In genomic region chr3:148280623-148281242, GRCh38 we compare ENCODE assay signal across 24 cellular contexts.
DNase-seq lines count a peak whose midpoint lies in the region; ATAC-seq, FAIRE-seq and TF ChIP-seq lines count a peak whose summit lies in the region.
"Had no signal": no experiment of that assay in that cellular context is flagged by ENCODE, and none has a peak within 500 bp of the region (broad histone marks: within the 10 kb centered on the region; RNA-seq: fewer than 3 reads in every experiment).

No MANE protein-coding gene starts in this region.

- no peaks in the 10 kb centered on the region for H3K36me3 Mint-ChIP-seq in GM23338 (ENCODE audit: low read depth)
- H3K36me3 Mint-ChIP-seq: CD8-positive, alpha-beta T cell had no signal

- H2AFZ ChIP-seq in GM23338 (no peak overlapping the region), K562 (ENCODE audit: low read depth, low read length) (peak overlapping the region; percentile 51; the same call in 1 of the 2 replicates), neuronal stem cell (ENCODE audit: low read length) (no peak overlapping the region)

- H3K27ac ChIP-seq in GM23338 (ENCODE audit: low read depth): no peak overlapping the region
- no peak overlapping the region for H3K27ac ChIP-seq in K562 (ENCODE audit: extremely low read depth, low read depth, low read length)
- no peak overlapping the region for H3K27ac ChIP-seq in neuronal stem cell (replicated peaks; ENCODE audit: low read length)
- no peak overlapping the region for H3K27ac ChIP-seq in ascending aorta
- H3K27ac ChIP-seq in coronary artery: no peak overlapping the region
- H3K27ac ChIP-seq: A549; BLaER1 treated with 17β-estradiol and CSF1 and Interleukin-3, amounts not matched to agents 10 nM and 100 nM; HL-60 had no signal

- no TSS peak for BruUV-seq in K562 (replicated peaks; lab: Mats Ljungman, UMichigan)

- no peaks in the 10 kb centered on the region for H4K20me1 ChIP-seq in GM23338 (replicated peaks; ENCODE audit: insufficient read depth)
- H4K20me1 ChIP-seq in K562 (replicated peaks; ENCODE audit: control insufficient read depth, insufficient read depth, low read length): no peaks in the 10 kb centered on the region
- H4K20me1 ChIP-seq: BLaER1 treated with 17β-estradiol and CSF1 and Interleukin-3, amounts not matched to agents 10 nM and 100 nM had no signal

- CTCF ChIA-PET in K562 (lab: Yijun Ruan, JAX; ENCODE audit: low intra/inter-chr PET ratio): no interaction called here

- no peak overlapping the region for H3K27ac Mint-ChIP-seq in GM23338
- H3K27ac Mint-ChIP-seq: CD8-positive, alpha-beta T cell had no signal

- H2AK5ac ChIP-seq in neuronal stem cell (ENCODE audit: low read depth, low read length): no peak overlapping the region

- no peak overlapping the region for H3K23ac ChIP-seq in neuronal stem cell (ENCODE audit: low read depth, low read length, poor library complexity)

- TF ChIP-seq CTCF in GM23338 (conservative IDR thresholded peaks at IDR 0.05; ENCODE audit: low read depth in 2 of 2): no peak
- TF ChIP-seq CTCF in K562 (IDR thresholded peaks at IDR 0.05 in 2 of 3, conservative IDR thresholded peaks at IDR 0.05 in 1 of 3; ENCODE audit: insufficient read depth in 2 of 3, low read depth in 1 of 3, low read length in 3 of 3): no peak
- no peak for TF ChIP-seq CTCF in ascending aorta (IDR thresholded peaks at IDR 0.05)
- TF ChIP-seq CTCF in GM13977 (IDR thresholded peaks at IDR 0.05; ENCODE audit: extremely low read depth, insufficient read depth, missing control alignments): no peak
- no peak for TF ChIP-seq CTCF in coronary artery (IDR thresholded peaks at IDR 0.05)

- POLR2A ChIA-PET in K562 (lab: Yijun Ruan, JAX): no interaction called here

- H3K9ac ChIP-seq in K562 (ENCODE audit: insufficient read depth in 1 of 2, low read depth in 2 of 2, low read length in 2 of 2): no peak overlapping the region
- no peak overlapping the region for H3K9ac ChIP-seq in neuronal stem cell (ENCODE audit: low read depth, low read length, poor library complexity)
- H3K9ac ChIP-seq: BLaER1 treated with 17β-estradiol and CSF1 and Interleukin-3, amounts not matched to agents 10 nM and 100 nM; SK-N-SH had no signal

- peak overlapping the region; percentile 5 for H3K14ac ChIP-seq in neuronal stem cell (ENCODE audit: low read length)

- in situ Hi-C loops in K562 (cut with MboI): no loop called here
- in situ Hi-C loops in GM13977 (cut with MboI; ENCODE audit: low pct_unique_long_range_greater_than_20kb, low sequenced_read_pairs, unreplicated experiment): no loop called here

- no peak for FAIRE-seq in K562 (lab: Jason Lieb, UNC)
- FAIRE-seq: A549, GM12891, GM18507 had no signal

- H4K91ac ChIP-seq in neuronal stem cell (ENCODE audit: low read depth, low read length, poor library complexity): no peak overlapping the region

- H3K4ac ChIP-seq in neuronal stem cell (ENCODE audit: low read length): no peak overlapping the region

- H3K9me1 ChIP-seq in K562 (ENCODE audit: control insufficient read depth, insufficient read depth, low read length): no peaks in the 10 kb centered on the region

- H3K79me1 ChIP-seq in neuronal stem cell (ENCODE audit: low read depth, low read length): no peaks in the 10 kb centered on the region

- H2BK120ac ChIP-seq in neuronal stem cell (ENCODE audit: low read depth, low read length): no peak overlapping the region

- no peak for TF ChIP-seq POLR2A in K562 (conservative IDR thresholded peaks at IDR 0.05)

- no peak overlapping the region for H4K8ac ChIP-seq in neuronal stem cell (ENCODE audit: low read depth, low read length)

- TF ChIP-seq EP300 in K562 (IDR thresholded peaks at IDR 0.05; ENCODE audit: low read length): no peak

- H3K9me3 ChIP-seq in K562 (replicated peaks; ENCODE audit: control insufficient read depth, insufficient read depth, low read depth, low read length) (no peaks in the 10 kb centered on the region), neuronal stem cell (replicated peaks in 1 of 2; ENCODE audit: control insufficient read depth in 2 of 2, insufficient read depth in 1 of 2, low read depth in 1 of 2, low read length in 2 of 2) (no peaks in the 10 kb centered on the region), ascending aorta (no peaks in the 10 kb centered on the region)
- H3K9me3 ChIP-seq: A549, SK-N-SH had no signal

- H3K4me1 ChIP-seq in GM23338 (ENCODE audit: insufficient read depth) (peaks cover 5% of the 10 kb centered on the region; the same call in 1 of the 2 replicates), K562 (replicated peaks in 1 of 2; ENCODE audit: control insufficient read depth in 2 of 2, insufficient read depth in 2 of 2, low read length in 2 of 2) (no peaks in the 10 kb centered on the region), neuronal stem cell (ENCODE audit: control insufficient read depth in 2 of 2, insufficient read depth in 1 of 2, low read depth in 1 of 2, low read length in 2 of 2) (no peaks in the 10 kb centered on the region), ascending aorta (no peaks in the 10 kb centered on the region)
- H3K4me1 ChIP-seq: A549; BLaER1 treated with 17β-estradiol and CSF1 and Interleukin-3, amounts not matched to agents 10 nM and 100 nM had no signal

- TF ChIP-seq RAD21 in K562 (CRISPR knock-in tag; conservative IDR thresholded peaks at IDR 0.05 in 1 of 2, IDR thresholded peaks at IDR 0.05 in 1 of 2): no peak

- H3K36me3 ChIP-seq in GM23338 (ENCODE audit: insufficient read depth): no peaks in the 10 kb centered on the region
- no peaks in the 10 kb centered on the region for H3K36me3 ChIP-seq in K562 (ENCODE audit: control insufficient read depth, insufficient read depth, low read length)
- H3K36me3 ChIP-seq in neuronal stem cell (replicated peaks in 1 of 2; ENCODE audit: control insufficient read depth in 2 of 2, insufficient read depth in 2 of 2, low read length in 2 of 2): no peaks in the 10 kb centered on the region
- no peaks in the 10 kb centered on the region for H3K36me3 ChIP-seq in ascending aorta
- H3K36me3 ChIP-seq: BLaER1 treated with 17β-estradiol and CSF1 and Interleukin-3, amounts not matched to agents 10 nM and 100 nM had no signal

- H3K4me2 ChIP-seq in GM23338: no peak overlapping the region
- H3K4me2 ChIP-seq in K562 (ENCODE audit: insufficient read depth, low read length): no peak overlapping the region
- H3K4me2 ChIP-seq in neuronal stem cell (ENCODE audit: insufficient read depth, low read length, poor library complexity, severe bottlenecking): no peak overlapping the region
- H3K4me2 ChIP-seq: A549; BLaER1 treated with 17β-estradiol and CSF1 and Interleukin-3, amounts not matched to agents 10 nM and 100 nM; SK-N-SH had no signal

- H2BK5ac ChIP-seq in neuronal stem cell (ENCODE audit: low read length): no peak overlapping the region

- peaks cover 3% of the 10 kb centered on the region for H3K27me3 Mint-ChIP-seq in GM23338 (ENCODE audit: insufficient read depth, low read depth, poor library complexity)

- 2% methylated on average over 34 of the region's 38 CpGs for WGBS in K562 (ENCODE audit: insufficient coverage, low coverage, missing lambda C conversion rate)
- no CpG with 5 or more reads among the region's 38 CpGs for WGBS in neuronal stem cell (ENCODE audit: extremely low coverage in 2 of 2, insufficient read length in 2 of 2, insufficient replicate concordance in 1 of 2), 2 donors

- 0 out of 2 replicates have a peak, but pooled peaks cover 3% of the 10 kb centered on the region for H3K9me2 ChIP-seq in GM23338 (ENCODE audit: insufficient read depth)
- H3K9me2 ChIP-seq: SK-N-SH had no signal

- H2BK12ac ChIP-seq in neuronal stem cell (ENCODE audit: low read length): no peak overlapping the region

- H3K4me3 Mint-ChIP-seq in GM23338: no peak overlapping the region
- H3K4me3 Mint-ChIP-seq: CD8-positive, alpha-beta T cell had no signal

- H3K4me3 ChIP-seq in GM23338 (no peak overlapping the region), K562 (peak overlapping the region; percentile 27; the same call in 1 of the 2 replicates), neuronal stem cell (ENCODE audit: low read length in 2 of 2) (no peak overlapping the region), ascending aorta (no peak overlapping the region), coronary artery (no peak overlapping the region)
- H3K4me3 ChIP-seq: A549; BLaER1 treated with 17β-estradiol and CSF1 and Interleukin-3, amounts not matched to agents 10 nM and 100 nM had no signal

- H2BK15ac ChIP-seq in neuronal stem cell (ENCODE audit: low read length): no peak overlapping the region

- no peak overlapping the region for H3K18ac ChIP-seq in neuronal stem cell (ENCODE audit: low read length)

- H3K79me2 ChIP-seq in GM23338 (replicated peaks; ENCODE audit: insufficient read depth) (no peaks in the 10 kb centered on the region), K562 (ENCODE audit: control insufficient read depth, insufficient read depth, low read length) (no peaks in the 10 kb centered on the region)

- DNase-seq in AG20443 (ENCODE audit: low spot score) (peak; percentile 14), GM23338 (ENCODE audit: low spot score) (peak; percentile 21), K562 (ENCODE audit: extremely low read depth in 1 of 4, low spot score in 3 of 4) (peak in 3 of 4 experiments; percentile 2 to 37 (median 9)), neuronal stem cell (ENCODE audit: low spot score) (no peak), ascending aorta (ENCODE audit: low spot score in 2 of 2) (no peak), GM13977 (ENCODE audit: low spot score) (no peak), coronary artery (ENCODE audit: low spot score) (no peak)
- no peak for DNase-seq in stimulated activated CD4-positive, alpha-beta T cell treated with anti-CD3 and anti-CD28 coated beads, Interleukin-12 subunit alpha, Interleukin-12 subunit beta, amount 100 ng/mL, for 4 hours
- DNase-seq: Calu3; CD8-positive, alpha-beta T cell; EL; GOT3; IMR-90; Karpas-422; NCI-H1417 treated with DMSO at 0.1 percent for 48 hours; NCI-H1930; NK-92 treated with Interleukin-12 subunit alpha and Interleukin-12 subunit beta, amount 100 ng/mL, for 24 hours; SHP77 treated with DMSO at 0.1 percent for 48 hours; SK-N-SH had no signal

- no peaks in the 10 kb centered on the region for H3K27me3 ChIP-seq in GM23338 (ENCODE audit: insufficient read depth)
- H3K27me3 ChIP-seq in K562 (ENCODE audit: control insufficient read depth in 2 of 2, insufficient read depth in 2 of 2, low read length in 2 of 2): no peaks in the 10 kb centered on the region
- no peaks in the 10 kb centered on the region for H3K27me3 ChIP-seq in neuronal stem cell (ENCODE audit: control insufficient read depth in 3 of 3, insufficient read depth in 3 of 3, low read depth in 1 of 3, low read length in 3 of 3)
- H3K27me3 ChIP-seq in ascending aorta: no peaks in the 10 kb centered on the region
- H3K27me3 ChIP-seq: BLaER1 treated with 17β-estradiol and CSF1 and Interleukin-3, amounts not matched to agents 10 nM and 100 nM had no signal

- intact Hi-C loops in K562 (cut with micrococcal nuclease) (no loop called here), ascending aorta (cut with DNase I) (no loop called here)

- no peaks in the 10 kb centered on the region for H3F3A ChIP-seq in GM23338 (replicated peaks; ENCODE audit: low read depth)

- peaks cover 5% of the 10 kb centered on the region; the same call in 2 of the 3 replicates for H3K9me3 Mint-ChIP-seq in GM23338

- ATAC-seq in GM23338: peak; percentile 42; the same call in 2 of the 3 replicates
- peak; percentile 89 for ATAC-seq in K562
- ATAC-seq: A549; CD8-positive, alpha-beta T cell had no signal

- no peaks in the 10 kb centered on the region; the same call in 2 of the 3 replicates for H3K4me1 Mint-ChIP-seq in GM23338

Comparison
In these comparisons a context has a peak if more than half of its experiments do, and no peak if none do; other contexts are left out.
1. DNase-seq: peak in AG20443 (single experiment), GM23338 (single experiment) and K562 (3 of 4); none in neuronal stem cell (single experiment), ascending aorta (0 of 2), stimulated activated CD4-positive, alpha-beta T cell treated with anti-CD3 and anti-CD28 coated beads, Interleukin-12 subunit alpha, Interleukin-12 subunit beta, amount 100 ng/mL, for 4 hours (single experiment), GM13977 (single experiment) and coronary artery (single experiment).